ENCODE assay signal across 36 cellular contexts in the genomic region with DNA sequence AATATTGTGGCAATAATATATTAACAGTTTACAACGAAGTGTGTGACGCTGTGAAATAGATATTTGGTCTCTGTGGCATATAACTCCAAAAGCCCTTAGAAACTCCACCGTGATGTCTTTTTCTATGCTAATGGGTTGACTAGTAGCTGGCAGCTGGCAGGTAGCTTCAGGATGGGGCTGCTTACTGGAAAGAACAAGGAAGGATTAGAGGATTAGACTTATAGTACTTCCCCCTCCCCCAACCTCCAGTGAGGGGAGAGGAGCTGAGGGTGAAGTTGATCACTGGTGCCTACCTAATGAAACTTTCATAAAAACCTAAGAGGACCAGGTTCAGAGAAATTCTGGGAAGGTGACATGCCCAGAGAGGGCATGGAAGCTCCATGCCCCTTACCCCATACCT. TPM values are rescaled to one million over a fixed set of nuclear protein-coding genes. Genes with fewer than 3 reads are reported as not detected.
"Had no signal": no experiment of that assay in that cellular context is flagged by ENCODE, and none has a peak within 500 bp of the region (broad histone marks: within the 10 kb centered on the region; RNA-seq: fewer than 3 reads in every experiment).

No MANE protein-coding gene starts in this region.

- H3K27me3 Mint-ChIP-seq: activated CD4-positive, alpha-beta memory T cell treated with anti-CD3 and anti-CD28 coated beads, Interleukin-2, amount 10 ng/mL, durations not matched to agents 7 days and 5 days; activated CD4-positive, alpha-beta T cell treated with anti-CD3 and anti-CD28 coated beads for 36 hours; activated CD4-positive, alpha-beta T cell treated with anti-CD3 and anti-CD28 coated beads, Interleukin-2, amount 10 ng/mL, durations not matched to agents 7 days and 5 days; activated CD8-positive, alpha-beta memory T cell treated with anti-CD3 and anti-CD28 coated beads, Interleukin-2, amount 10 ng/mL, durations not matched to agents 7 days and 5 days; activated naive CD4-positive, alpha-beta T cell treated with anti-CD3 and anti-CD28 coated beads, Interleukin-2, amount 10 ng/mL, durations not matched to agents 7 days and 5 days; activated naive CD4-positive, alpha-beta T cell treated with anti-CD3 and anti-CD28 coated beads, Interleukin-2, amount 50 U/mL, for 24 hours; activated naive CD8-positive, alpha-beta T cell; activated naive CD8-positive, alpha-beta T cell treated with anti-CD3 and anti-CD28 coated beads, Interleukin-2, amount 10 ng/mL, durations not matched to agents 7 days and 5 days; activated naive CD8-positive, alpha-beta T cell treated with anti-CD3 and anti-CD28 coated beads, Interleukin-2, amount 50 U/mL, for 24 hours; activated T-cell treated with anti-CD3 and anti-CD28 coated beads, Interleukin-2, amount 50 U/mL, for 24 hours; brain; central memory CD8-positive, alpha-beta T cell had no signal

- H3K27me3 ChIP-seq: ascending aorta, cardiac muscle cell had no signal

- H3K4me3 Mint-ChIP-seq: activated CD4-positive, alpha-beta memory T cell treated with anti-CD3 and anti-CD28 coated beads, Interleukin-2, amount 10 ng/mL, durations not matched to agents 7 days and 5 days; activated CD4-positive, alpha-beta T cell treated with anti-CD3 and anti-CD28 coated beads for 36 hours; activated CD4-positive, alpha-beta T cell treated with anti-CD3 and anti-CD28 coated beads, Interleukin-2, amount 10 ng/mL, durations not matched to agents 7 days and 5 days; activated CD8-positive, alpha-beta memory T cell treated with anti-CD3 and anti-CD28 coated beads, Interleukin-2, amount 10 ng/mL, durations not matched to agents 7 days and 5 days; activated CD8-positive, alpha-beta T cell treated with anti-CD3 and anti-CD28 coated beads, Interleukin-2, amount 10 ng/mL, durations not matched to agents 7 days and 5 days; activated naive CD4-positive, alpha-beta T cell treated with anti-CD3 and anti-CD28 coated beads, Interleukin-2, amount 10 ng/mL, durations not matched to agents 7 days and 5 days; activated naive CD4-positive, alpha-beta T cell treated with anti-CD3 and anti-CD28 coated beads, Interleukin-2, amount 50 U/mL, for 24 hours; activated naive CD8-positive, alpha-beta T cell; activated naive CD8-positive, alpha-beta T cell treated with anti-CD3 and anti-CD28 coated beads, Interleukin-2, amount 10 ng/mL, durations not matched to agents 7 days and 5 days; activated naive CD8-positive, alpha-beta T cell treated with anti-CD3 and anti-CD28 coated beads, Interleukin-2, amount 50 U/mL, for 24 hours; activated T-cell treated with anti-CD3 and anti-CD28 coated beads, Interleukin-2, amount 50 U/mL, for 24 hours; brain; central memory CD8-positive, alpha-beta T cell; T-helper 1 cell treated with Interleukin-12 subunit alpha and Interleukin-12 subunit beta and Interleukin-4 antibody, amounts not matched to agents 30 μg/mL and 1 μg/mL, for 36 hours; T-helper 2 cell treated with Interferon-gamma antibody and Interleukin-4, amounts not matched to agents 5 μg/mL and 100 μg/mL, for 36 hours; WTC11 had no signal

- H3K4me1 ChIP-seq: ascending aorta had no signal

- H3K27ac Mint-ChIP-seq: activated CD4-positive, alpha-beta memory T cell treated with anti-CD3 and anti-CD28 coated beads, Interleukin-2, amount 10 ng/mL, durations not matched to agents 7 days and 5 days; activated CD4-positive, alpha-beta T cell treated with anti-CD3 and anti-CD28 coated beads for 36 hours; activated CD4-positive, alpha-beta T cell treated with anti-CD3 and anti-CD28 coated beads, Interleukin-2, amount 10 ng/mL, durations not matched to agents 7 days and 5 days; activated CD8-positive, alpha-beta memory T cell treated with anti-CD3 and anti-CD28 coated beads, Interleukin-2, amount 10 ng/mL, durations not matched to agents 7 days and 5 days; activated CD8-positive, alpha-beta T cell treated with anti-CD3 and anti-CD28 coated beads, Interleukin-2, amount 10 ng/mL, durations not matched to agents 7 days and 5 days; activated naive CD4-positive, alpha-beta T cell treated with anti-CD3 and anti-CD28 coated beads, Interleukin-2, amount 10 ng/mL, durations not matched to agents 7 days and 5 days; activated naive CD4-positive, alpha-beta T cell treated with anti-CD3 and anti-CD28 coated beads, Interleukin-2, amount 50 U/mL, for 24 hours; activated naive CD8-positive, alpha-beta T cell; activated naive CD8-positive, alpha-beta T cell treated with anti-CD3 and anti-CD28 coated beads, Interleukin-2, amount 10 ng/mL, durations not matched to agents 7 days and 5 days; activated naive CD8-positive, alpha-beta T cell treated with anti-CD3 and anti-CD28 coated beads, Interleukin-2, amount 50 U/mL, for 24 hours; activated T-cell treated with anti-CD3 and anti-CD28 coated beads, Interleukin-2, amount 50 U/mL, for 24 hours; activated T-helper 2 cell treated with anti-CD3 and anti-CD28 coated beads, Interferon-gamma antibody, Interleukin-2, Interleukin-4, amounts not matched to agents 10 μg/mL and 5 μg/mL and 100 μg/mL, durations not matched to agents 14 hours and 24 hours and 36 hours; brain; T-helper 1 cell treated with Interleukin-12 subunit alpha and Interleukin-12 subunit beta and Interleukin-4 antibody, amounts not matched to agents 30 μg/mL and 1 μg/mL, for 36 hours; T-helper 2 cell treated with Interferon-gamma antibody and Interleukin-4, amounts not matched to agents 5 μg/mL and 100 μg/mL, for 36 hours; WTC11 had no signal

- H3K27ac ChIP-seq: ascending aorta, cardiac muscle cell, VCaP had no signal

- DNase-seq: activated CD4-positive, alpha-beta memory T cell treated with anti-CD3 and anti-CD28 coated beads, Interleukin-2, amount 10 ng/mL, durations not matched to agents 7 days and 5 days; activated CD4-positive, alpha-beta T cell treated with anti-CD3 and anti-CD28 coated beads for 1 hour; activated CD4-positive, alpha-beta T cell treated with anti-CD3 and anti-CD28 coated beads for 36 hours; activated CD4-positive, alpha-beta T cell treated with anti-CD3 and anti-CD28 coated beads for 48 hours; activated CD4-positive, alpha-beta T cell treated with anti-CD3 and anti-CD28 coated beads, Interleukin-2, amount 10 ng/mL, durations not matched to agents 7 days and 5 days; activated CD4-positive, alpha-beta T cell treated with anti-CD3 and anti-CD28 coated beads, Interleukin-2, amount 50 U/mL, for 48 hours; activated CD4-positive, CD25-positive, alpha-beta regulatory T cell; activated CD8-positive, alpha-beta memory T cell treated with anti-CD3 and anti-CD28 coated beads for 24 hours; activated CD8-positive, alpha-beta memory T cell treated with anti-CD3 and anti-CD28 coated beads, Interleukin-2, amount 10 ng/mL, durations not matched to agents 7 days and 5 days; activated CD8-positive, alpha-beta memory T cell treated with anti-CD3 and anti-CD28 coated beads, Interleukin-2, amount 50 U/mL, for 48 hours; activated CD8-positive, alpha-beta T cell treated with anti-CD3 and anti-CD28 coated beads, Interleukin-2, amount 10 ng/mL, durations not matched to agents 7 days and 5 days; activated effector memory CD4-positive, alpha-beta T cell treated with Interleukin-2 at 50 U/mL for 16 hours; activated gamma-delta T cell; activated naive CD4-positive, alpha-beta T cell treated with anti-CD3 and anti-CD28 coated beads, Interleukin-2, amount 10 ng/mL, durations not matched to agents 7 days and 5 days; activated naive CD4-positive, alpha-beta T cell treated with Interleukin-2 at 50 U/mL for 16 hours; activated naive CD8-positive, alpha-beta T cell treated with anti-CD3 and anti-CD28 coated beads, Interleukin-2, amount 10 ng/mL, durations not matched to agents 7 days and 5 days; activated naive CD8-positive, alpha-beta T cell treated with anti-CD3 and anti-CD28 coated beads, Interleukin-2, amount 50 U/mL, for 24 hours; activated T-cell treated with anti-CD3 and anti-CD28 coated beads, Interleukin-2, amount 50 U/mL, for 24 hours; activated T-cell treated with anti-CD3 and anti-CD28 coated beads, Interleukin-2, amount 50 U/mL, for 48 hours; amygdala; anterior cingulate cortex; caudate nucleus; cerebellar nuclear complex; T-helper 2 cell; T-helper 9 cell had no signal

- H3K4me1 Mint-ChIP-seq: activated CD4-positive, alpha-beta memory T cell treated with anti-CD3 and anti-CD28 coated beads, Interleukin-2, amount 10 ng/mL, durations not matched to agents 7 days and 5 days; activated CD4-positive, alpha-beta T cell treated with anti-CD3 and anti-CD28 coated beads for 36 hours; activated CD4-positive, alpha-beta T cell treated with anti-CD3 and anti-CD28 coated beads, Interleukin-2, amount 10 ng/mL, durations not matched to agents 7 days and 5 days; activated CD8-positive, alpha-beta memory T cell treated with anti-CD3 and anti-CD28 coated beads, Interleukin-2, amount 10 ng/mL, durations not matched to agents 7 days and 5 days; activated naive CD4-positive, alpha-beta T cell treated with anti-CD3 and anti-CD28 coated beads, Interleukin-2, amount 10 ng/mL, durations not matched to agents 7 days and 5 days; activated naive CD4-positive, alpha-beta T cell treated with anti-CD3 and anti-CD28 coated beads, Interleukin-2, amount 50 U/mL, for 24 hours; activated naive CD8-positive, alpha-beta T cell treated with anti-CD3 and anti-CD28 coated beads, Interleukin-2, amount 50 U/mL, for 24 hours; brain; central memory CD8-positive, alpha-beta T cell; WTC11 had no signal

- H3K4me3 ChIP-seq: ascending aorta, cardiac muscle cell had no signal

RNA-seq across cellular contexts. Expression of a gene that starts 37.0 kb away (rescaled TPM):
- total RNA-seq: activated T-helper 2 cell treated with anti-CD3 and anti-CD28 coated beads, Interferon-gamma antibody, Interleukin-2, Interleukin-4, amounts not matched to agents 10 μg/mL and 5 μg/mL and 100 μg/mL, durations not matched to agents 14 hours and 24 hours and 36 hours; ascending aorta had no signal
